In genomic region chr9:73121375-73121935, GRCh38 we compare ENCODE assay signal across 25 cellular contexts.
"Had no signal": no experiment of that assay in that cellular context is flagged by ENCODE, and none has a peak within 500 bp of the region (broad histone marks: within the 10 kb centered on the region; RNA-seq: fewer than 3 reads in every experiment).

No MANE protein-coding gene starts in this region.

- H3K4me3 ChIP-seq: heart left ventricle, left lung, lung, mucosa of descending colon, right lobe of liver, testis had no signal

- DNase-seq: activated CD4-positive, alpha-beta T cell treated with anti-CD3 and anti-CD28 coated beads, Interleukin-2, amount 10 ng/mL, durations not matched to agents 7 days and 5 days; activated CD4-positive, CD25-positive, alpha-beta regulatory T cell treated with anti-CD3 and anti-CD28 coated beads, Interleukin-2, amount 50 U/mL, for 72 hours; activated CD8-positive, alpha-beta T cell treated with anti-CD3 and anti-CD28 coated beads for 36 hours; activated naive CD8-positive, alpha-beta T cell treated with anti-CD3 and anti-CD28 coated beads, Interleukin-2, amount 50 U/mL, for 24 hours; activated T-cell treated with anti-CD3 and anti-CD28 coated beads, Interleukin-2, amount 50 U/mL, for 4 hours; amygdala; central memory CD4-positive, alpha-beta T cell; endodermal cell; heart left ventricle; hypothalamus; immature natural killer cell; kidney; left lung; mucosa of descending colon; right lobe of liver; stimulated activated CD4-positive, alpha-beta T cell treated with anti-CD3 and anti-CD28 coated beads, Interleukin-2, amount 100 ng/mL, for 48 hours; stimulated activated naive CD8-positive, alpha-beta T cell treated with anti-CD3 and anti-CD28 coated beads, Interleukin-15, Interleukin-2, amounts not matched to agents 100 U/mL and 50 U/mL, for 24 hours; T-helper 9 cell; testis; trophoblast cell had no signal

- H3K4me1 Mint-ChIP-seq: endodermal cell, immature natural killer cell had no signal

- H3K4me1 ChIP-seq: heart left ventricle, left lung, right lobe of liver, testis had no signal

- ATAC-seq: activated CD8-positive, alpha-beta T cell treated with anti-CD3 and anti-CD28 coated beads for 36 hours; activated naive CD8-positive, alpha-beta T cell treated with anti-CD3 and anti-CD28 coated beads, Interleukin-2, amount 50 U/mL, for 24 hours; activated T-cell treated with anti-CD3 and anti-CD28 coated beads, Interleukin-2, amount 50 U/mL, for 4 hours; heart left ventricle; left lung; mucosa of descending colon; right lobe of liver; stimulated activated naive CD8-positive, alpha-beta T cell treated with anti-CD3 and anti-CD28 coated beads, Interleukin-15, Interleukin-2, amounts not matched to agents 100 U/mL and 50 U/mL, for 24 hours had no signal

- H3K27ac ChIP-seq: heart left ventricle, right lobe of liver, testis had no signal

- H3K27ac Mint-ChIP-seq: activated CD4-positive, alpha-beta T cell treated with anti-CD3 and anti-CD28 coated beads, Interleukin-2, amount 10 ng/mL, durations not matched to agents 7 days and 5 days; activated CD8-positive, alpha-beta T cell treated with anti-CD3 and anti-CD28 coated beads for 36 hours; activated naive CD4-positive, alpha-beta T cell treated with anti-CD3 and anti-CD28 coated beads, Interleukin-2, amount 50 U/mL, for 24 hours; activated naive CD8-positive, alpha-beta T cell treated with anti-CD3 and anti-CD28 coated beads, Interleukin-2, amount 50 U/mL, for 24 hours; activated T-helper 2 cell treated with anti-CD3 and anti-CD28 coated beads, Interferon-gamma antibody, Interleukin-2, Interleukin-4, amounts not matched to agents 10 μg/mL and 5 μg/mL and 100 μg/mL, durations not matched to agents 14 hours and 24 hours and 36 hours; endodermal cell; immature natural killer cell; nephron; T-helper 1 cell treated with Interleukin-12 subunit alpha and Interleukin-12 subunit beta and Interleukin-4 antibody, amounts not matched to agents 30 μg/mL and 1 μg/mL, for 36 hours had no signal

- H3K27me3 Mint-ChIP-seq: activated CD4-positive, alpha-beta T cell treated with anti-CD3 and anti-CD28 coated beads, Interleukin-2, amount 10 ng/mL, durations not matched to agents 7 days and 5 days; activated CD8-positive, alpha-beta T cell treated with anti-CD3 and anti-CD28 coated beads for 36 hours; activated naive CD4-positive, alpha-beta T cell treated with anti-CD3 and anti-CD28 coated beads, Interleukin-2, amount 50 U/mL, for 24 hours; activated naive CD8-positive, alpha-beta T cell treated with anti-CD3 and anti-CD28 coated beads, Interleukin-2, amount 50 U/mL, for 24 hours had no signal

- H3K27me3 ChIP-seq: heart left ventricle, left lung, right lobe of liver, testis had no signal

- H3K36me3 Mint-ChIP-seq: activated naive CD4-positive, alpha-beta T cell treated with anti-CD3 and anti-CD28 coated beads, Interleukin-2, amount 50 U/mL, for 24 hours; immature natural killer cell had no signal

- H3K4me3 Mint-ChIP-seq: activated CD4-positive, alpha-beta T cell treated with anti-CD3 and anti-CD28 coated beads, Interleukin-2, amount 10 ng/mL, durations not matched to agents 7 days and 5 days; activated CD8-positive, alpha-beta T cell treated with anti-CD3 and anti-CD28 coated beads for 36 hours; activated naive CD4-positive, alpha-beta T cell treated with anti-CD3 and anti-CD28 coated beads, Interleukin-2, amount 50 U/mL, for 24 hours; activated naive CD8-positive, alpha-beta T cell treated with anti-CD3 and anti-CD28 coated beads, Interleukin-2, amount 50 U/mL, for 24 hours; activated T-cell treated with anti-CD3 and anti-CD28 coated beads, Interleukin-2, amount 50 U/mL, for 4 hours; endodermal cell; immature natural killer cell; nephron; T-helper 1 cell treated with Interleukin-12 subunit alpha and Interleukin-12 subunit beta and Interleukin-4 antibody, amounts not matched to agents 30 μg/mL and 1 μg/mL, for 36 hours had no signal

- H3K36me3 ChIP-seq: heart left ventricle, left lung, right lobe of liver had no signal

- H3K9me3 Mint-ChIP-seq: activated CD8-positive, alpha-beta T cell treated with anti-CD3 and anti-CD28 coated beads for 36 hours; activated naive CD4-positive, alpha-beta T cell treated with anti-CD3 and anti-CD28 coated beads, Interleukin-2, amount 50 U/mL, for 24 hours; activated naive CD8-positive, alpha-beta T cell treated with anti-CD3 and anti-CD28 coated beads, Interleukin-2, amount 50 U/mL, for 24 hours; activated T-cell treated with anti-CD3 and anti-CD28 coated beads, Interleukin-2, amount 50 U/mL, for 4 hours; activated T-helper 2 cell treated with anti-CD3 and anti-CD28 coated beads, Interferon-gamma antibody, Interleukin-2, Interleukin-4, amounts not matched to agents 10 μg/mL and 5 μg/mL and 100 μg/mL, durations not matched to agents 14 hours and 24 hours and 36 hours; immature natural killer cell; nephron; T-helper 1 cell treated with Interleukin-12 subunit alpha and Interleukin-12 subunit beta and Interleukin-4 antibody, amounts not matched to agents 30 μg/mL and 1 μg/mL, for 36 hours had no signal
